ENCODE assay signal across 9 cellular contexts in the genomic region with DNA sequence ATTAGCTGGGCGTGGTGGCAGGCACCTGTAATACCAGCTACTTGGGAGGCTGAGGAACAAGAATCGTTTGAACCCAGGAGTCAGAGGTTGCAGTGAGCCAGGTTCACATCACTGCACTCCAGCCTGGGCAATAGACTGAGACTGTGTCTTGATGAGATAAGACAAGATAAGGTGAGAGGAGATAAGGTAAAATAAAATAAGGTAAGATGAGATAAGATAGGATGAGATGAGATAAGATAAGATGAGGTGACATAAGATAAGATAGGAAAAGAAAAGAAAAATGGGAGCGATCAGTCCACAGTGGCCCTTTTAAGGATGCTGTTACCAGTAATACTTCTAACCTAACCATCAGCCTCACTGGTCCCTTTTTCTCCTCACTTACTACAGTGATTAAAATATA.
"Had no signal": no experiment of that assay in that cellular context is flagged by ENCODE, and none has a peak within 500 bp of the region (broad histone marks: within the 10 kb centered on the region; RNA-seq: fewer than 3 reads in every experiment).

No MANE protein-coding gene starts in this region.

- H3K4me3 ChIP-seq: GM23248, HAP-1, K562 had no signal

- ATAC-seq: HCT116, K562 had no signal

- H3K4me1 ChIP-seq: HAP-1 had no signal

- H3K9me3 ChIP-seq: HAP-1 had no signal

- H3K4me3 Mint-ChIP-seq: HFFc6 had no signal

- H3K36me3 ChIP-seq: HAP-1 had no signal

- DNase-seq: GM23248, GOT3, H7, HFFc6, IMR-90 had no signal

- H3K9me3 Mint-ChIP-seq: HFFc6 had no signal

- H3K27ac ChIP-seq: GM23248, HL-60 had no signal

- H3K9ac ChIP-seq: GM23248 had no signal

- H2AFZ ChIP-seq: GM23248 had no signal
